ENCODE assay signal across 14 cellular contexts in the genomic region with DNA sequence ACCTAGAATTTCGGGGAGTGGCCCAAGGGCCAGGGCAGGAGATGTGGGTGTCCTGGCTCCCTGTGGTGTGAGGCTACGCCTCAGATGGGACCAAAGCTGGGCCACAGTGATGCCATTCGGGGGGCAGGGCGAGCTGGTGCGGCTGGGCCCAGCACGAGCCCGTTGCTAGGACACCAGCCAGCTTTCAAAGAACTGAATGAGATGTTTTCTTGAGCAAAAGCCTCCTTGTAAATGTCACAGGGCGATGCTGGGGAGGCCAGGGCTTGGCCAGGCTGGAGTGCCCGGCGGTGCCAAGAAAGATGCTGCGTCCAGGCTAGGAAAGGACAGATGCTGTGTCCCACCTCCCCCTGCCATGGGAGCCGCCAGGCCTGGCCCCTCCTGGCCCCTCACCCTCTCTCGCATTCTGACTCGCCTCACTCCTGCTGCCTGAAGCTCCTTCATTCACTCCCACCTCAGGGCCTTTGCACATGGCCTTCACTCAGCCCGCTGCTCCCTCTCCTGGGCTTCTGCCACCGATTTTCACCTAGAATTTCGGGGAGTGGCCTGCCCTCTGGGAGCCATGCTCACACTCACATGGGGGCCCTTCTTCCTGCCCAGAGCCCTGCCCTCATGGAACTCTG. TPM values are rescaled to one million over a fixed set of nuclear protein-coding genes. Genes with fewer than 3 reads are reported as not detected.
DNase-seq lines count a peak whose midpoint lies in the region; TF ChIP-seq lines count a peak whose summit lies in the region.
"Had no signal": no experiment of that assay in that cellular context is flagged by ENCODE, and none has a peak within 500 bp of the region (broad histone marks: within the 10 kb centered on the region; RNA-seq: fewer than 3 reads in every experiment).

No MANE protein-coding gene starts in this region.

- H3K27ac ChIP-seq in mucosa of rectum (ENCODE audit: low read depth in 2 of 2, low read length in 2 of 2) = peak overlapping the region; percentile 91 to 94
- peak overlapping the region; percentile 85 to 87 (median 86) for H3K27ac ChIP-seq in transverse colon
- H3K27ac ChIP-seq: GM23248, HL-60 had no signal

- peaks cover 11% of the 10 kb centered on the region for H3K36me3 Mint-ChIP-seq in activated naive CD4-positive, alpha-beta T cell treated with anti-CD3 and anti-CD28 coated beads, Interleukin-2, amount 10 ng/mL, durations not matched to agents 7 days and 5 days
- peaks cover 22% of the 10 kb centered on the region for H3K36me3 Mint-ChIP-seq in brain

- no peak for TF ChIP-seq EP300 in transverse colon (IDR thresholded peaks at IDR 0.05; ENCODE audit: low read depth)

- H3K27ac Mint-ChIP-seq in activated naive CD4-positive, alpha-beta T cell treated with anti-CD3 and anti-CD28 coated beads, Interleukin-2, amount 10 ng/mL, durations not matched to agents 7 days and 5 days = peak overlapping the region; percentile 70
- H3K27ac Mint-ChIP-seq in brain = peak overlapping the region; percentile 65 to 92 (median 90)

- DNase-seq in activated naive CD4-positive, alpha-beta T cell treated with anti-CD3 and anti-CD28 coated beads, Interleukin-2, amount 10 ng/mL, durations not matched to agents 7 days and 5 days = no peak
- no peak for DNase-seq in activated naive CD4-positive, alpha-beta T cell (lab: John Stamatoyannopoulos, UW)
- DNase-seq in transverse colon (no peak), 8988T (no peak), T-helper 9 cell (no peak)
- DNase-seq in stimulated activated naive CD4-positive, alpha-beta T cell treated with Interleukin-2 at 50 U/mL for 16 hours (lab: John Stamatoyannopoulos, UW) = no peak
- DNase-seq: activated CD4-positive, alpha-beta T cell treated with anti-CD3 and anti-CD28 coated beads for 48 hours; foreskin melanocyte; GM23248; left cardiac atrium; NCI-H2029 treated with DMSO at 0.1 percent for 48 hours had no signal

- no peaks in the 10 kb centered on the region for H3K9me3 ChIP-seq in mucosa of rectum (ENCODE audit: control insufficient read depth in 2 of 2, low read length in 2 of 2)
- no peaks in the 10 kb centered on the region for H3K9me3 ChIP-seq in transverse colon

- in situ Hi-C loops in transverse colon (cut with MboI; ENCODE audit: low pct_ligation_motif_present in 1 of 4, low pct_unique_long_range_greater_than_20kb in 1 of 4, low sequenced_read_pairs in 3 of 4) = no loop called here

- no peak overlapping the region for H3K4me3 ChIP-seq in mucosa of rectum (ENCODE audit: low read length in 2 of 2)
- H3K4me3 ChIP-seq in transverse colon = no peak overlapping the region
- H3K4me3 ChIP-seq: GM23248 had no signal

- CTCF ChIA-PET in activated naive CD4-positive, alpha-beta T cell treated with anti-CD3 and anti-CD28 coated beads, Interleukin-2, amount 10 ng/mL, durations not matched to agents 7 days and 5 days (lab: Charles Lee) = no interaction called here

- H3K4me1 ChIP-seq in mucosa of rectum (ENCODE audit: control insufficient read depth in 2 of 2, insufficient read depth in 2 of 2, low read length in 2 of 2) (peaks cover 40 to 50% of the 10 kb centered on the region in 2 donors), transverse colon (peaks cover 25 to 53% (median 46%) of the 10 kb centered on the region in 4 donors)

- H3K9me3 Mint-ChIP-seq in activated naive CD4-positive, alpha-beta T cell treated with anti-CD3 and anti-CD28 coated beads, Interleukin-2, amount 10 ng/mL, durations not matched to agents 7 days and 5 days = no peaks in the 10 kb centered on the region
- no peaks in the 10 kb centered on the region for H3K9me3 Mint-ChIP-seq in brain

- H3K9ac ChIP-seq in mucosa of rectum (ENCODE audit: low read depth in 1 of 2, low read length in 2 of 2) = peak overlapping the region in 1 of 2 donors; percentile 66
- H3K9ac ChIP-seq: GM23248 had no signal

- H3K27me3 Mint-ChIP-seq in activated naive CD4-positive, alpha-beta T cell treated with anti-CD3 and anti-CD28 coated beads, Interleukin-2, amount 10 ng/mL, durations not matched to agents 7 days and 5 days = no peaks in the 10 kb centered on the region
- peaks cover 4% of the 10 kb centered on the region for H3K27me3 Mint-ChIP-seq in brain

- H3K4me1 Mint-ChIP-seq in activated naive CD4-positive, alpha-beta T cell treated with anti-CD3 and anti-CD28 coated beads, Interleukin-2, amount 10 ng/mL, durations not matched to agents 7 days and 5 days = peaks cover 89% of the 10 kb centered on the region
- peaks cover 40% of the 10 kb centered on the region for H3K4me1 Mint-ChIP-seq in brain

- TF ChIP-seq POLR2A in transverse colon (IDR thresholded peaks at IDR 0.05) = no peak

- no peaks in the 10 kb centered on the region for H3K27me3 ChIP-seq in mucosa of rectum (ENCODE audit: control insufficient read depth in 2 of 2, insufficient read depth in 2 of 2, low read length in 2 of 2)
- H3K27me3 ChIP-seq in transverse colon = no peaks in the 10 kb centered on the region

- TF ChIP-seq CTCF in brain (conservative IDR thresholded peaks at IDR 0.05) = no peak
- TF ChIP-seq CTCF in transverse colon (IDR thresholded peaks at IDR 0.05) = no peak

- 84% methylated on average over 17 of the region's 17 CpGs; no CpG with 5 or more reads in 1 of the 2 donors for WGBS in transverse colon (ENCODE audit: low coverage in 1 of 2), 2 donors

- intact Hi-C loops in transverse colon (cut with DNase I; ENCODE audit: low total_unique reads) = no loop called here

- no peak overlapping the region for H3K4me3 Mint-ChIP-seq in activated naive CD4-positive, alpha-beta T cell treated with anti-CD3 and anti-CD28 coated beads, Interleukin-2, amount 10 ng/mL, durations not matched to agents 7 days and 5 days
- H3K4me3 Mint-ChIP-seq in brain = no peak overlapping the region

- no peaks in the 10 kb centered on the region for H3K36me3 ChIP-seq in mucosa of rectum (ENCODE audit: control insufficient read depth in 2 of 2, insufficient read depth in 2 of 2, low read length in 2 of 2)
- no peaks in the 10 kb centered on the region for H3K36me3 ChIP-seq in transverse colon

RNA-seq across cellular contexts. Expression of a gene that starts 39.1 kb away (rescaled TPM):
- polyA plus RNA-seq in brain (ENCODE audit: insufficient read depth, low read depth, low replicate concordance) = 87.8 TPM
- total RNA-seq in transverse colon = 100 to 1,000 TPM in 2 of 4 donors, 10 to 100 TPM in 2; 41.6 to 154 (median 84.2) TPM

RNA-seq across cellular contexts. Expression of a gene that starts 54.4 kb away (rescaled TPM):
- polyA plus RNA-seq in brain (ENCODE audit: insufficient read depth, low read depth, low replicate concordance) = 208 TPM
- 100 to 1,000 TPM in 3 of 4 donors, 10 to 100 TPM in 1; 95.7 to 185 (median 120) TPM for total RNA-seq in transverse colon

RNA-seq across cellular contexts. Expression of a gene that starts 54.7 kb away (rescaled TPM):
- polyA plus RNA-seq in brain (ENCODE audit: insufficient read depth, low read depth, low replicate concordance) = 22.6 TPM
- 10 to 100 TPM; 17.1 to 58.4 (median 44.5) TPM for total RNA-seq in transverse colon
